28 cellular contexts compared by ENCODE assay signal in the genomic region with DNA sequence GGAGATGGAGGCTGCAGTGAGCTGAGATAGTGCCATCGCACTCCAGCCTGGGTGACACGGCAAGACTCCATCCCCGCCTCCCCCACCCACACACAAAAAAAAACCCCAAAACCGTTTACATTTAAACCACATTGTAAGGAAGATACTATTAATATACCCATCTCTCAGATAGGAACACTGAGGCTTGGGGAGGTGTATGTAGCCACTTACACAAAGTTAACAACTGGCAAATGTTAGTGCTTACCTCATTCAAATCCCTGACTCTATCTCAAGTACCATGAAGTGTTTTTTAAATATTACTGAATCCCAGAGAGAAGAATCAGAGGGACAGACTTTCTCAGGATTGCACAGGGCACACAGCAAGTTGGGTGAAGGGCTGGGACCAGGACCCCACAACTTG.
"Had no signal": no experiment of that assay in that cellular context is flagged by ENCODE, and none has a peak within 500 bp of the region (broad histone marks: within the 10 kb centered on the region; RNA-seq: fewer than 3 reads in every experiment).

No MANE protein-coding gene starts in this region.

- H3K36me3 ChIP-seq: MG63 had no signal

- DNase-seq: Karpas-422, Kasumi-1, MG63, MM.1S, MV-4-11, NCI-H1048, NCI-H1092, NCI-H1092 treated with DMSO at 0.1 percent for 48 hours, NCI-H1105, NCI-H1105 treated with DMSO at 0.1 percent for 48 hours, NCI-H1417 treated with DMSO at 0.1 percent for 48 hours, NCI-H1436, NCI-H1436 treated with DMSO at 0.1 percent for 48 hours, NCI-H1694, NCI-H1694 treated with DMSO at 0.1 percent for 48 hours, NCI-H187, NCI-H187 treated with DMSO at 0.1 percent for 48 hours, NCI-H2029, NCI-H2029 treated with DMSO at 0.1 percent for 48 hours, NCI-H2081 treated with DMSO at 0.1 percent for 48 hours, NCI-H2107, NCI-H2171, NCI-H2171 treated with DMSO at 0.1 percent for 48 hours, NCI-H2227 treated with DMSO at 0.1 percent for 48 hours, NCI-H226, NCI-H446, NCI-H446 treated with DMSO at 0.1 percent for 48 hours, NCI-H510A had no signal

- H3K4me3 ChIP-seq: MG63 had no signal

- H3K27me3 ChIP-seq: MG63 had no signal
